In the genomic region with DNA sequence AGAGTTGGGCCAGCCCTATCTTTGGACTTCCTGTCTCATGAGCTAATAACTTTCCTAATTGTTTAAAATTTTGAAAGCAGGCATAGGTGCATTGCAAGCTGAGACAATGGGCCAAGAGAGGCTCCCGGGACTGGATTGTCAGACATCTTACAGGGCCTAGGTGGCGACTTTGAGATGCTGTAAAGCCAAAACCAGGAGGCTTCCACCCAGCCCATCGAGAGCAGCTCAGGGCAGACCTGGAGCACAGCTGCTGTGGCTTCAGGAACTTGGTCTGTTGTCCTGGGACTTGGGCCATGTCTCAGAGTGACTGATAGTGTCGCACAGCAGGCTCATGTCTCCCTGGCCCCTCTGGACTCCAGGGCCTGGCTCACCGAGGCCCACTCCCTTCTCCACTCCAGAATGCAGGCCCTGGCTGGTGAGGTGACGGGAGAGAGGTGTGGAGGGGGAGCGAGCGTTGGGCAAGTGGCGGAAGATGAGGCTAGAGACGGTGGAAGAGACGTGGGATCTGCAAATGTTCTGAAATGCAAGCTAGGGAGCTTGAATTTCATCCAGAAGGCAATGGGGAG, we compare ENCODE assay signal across 1 cellular context.
TF ChIP-seq lines count a peak whose summit lies in the region.

No MANE protein-coding gene starts in this region.

TF ChIP-seq in GM12878, 131 proteins besides CTCF, POLR2A, EP300 and RAD21 (continued from another document):
- TF ChIP-seq NFXL1 (IDR thresholded peaks at IDR 0.05; ENCODE audit: borderline replicate concordance) = no peak
- no peak for TF ChIP-seq IKZF1 (conservative IDR thresholded peaks at IDR 0.05)
- TF ChIP-seq CEBPB (IDR thresholded peaks at IDR 0.05; ENCODE audit: borderline replicate concordance in 1 of 2, low read depth in 2 of 2, low read length in 2 of 2) = no peak
- no peak for TF ChIP-seq SMAD1 (IDR thresholded peaks at IDR 0.05; ENCODE audit: low read depth, partially characterized antibody)
- TF ChIP-seq, protein P1, sequence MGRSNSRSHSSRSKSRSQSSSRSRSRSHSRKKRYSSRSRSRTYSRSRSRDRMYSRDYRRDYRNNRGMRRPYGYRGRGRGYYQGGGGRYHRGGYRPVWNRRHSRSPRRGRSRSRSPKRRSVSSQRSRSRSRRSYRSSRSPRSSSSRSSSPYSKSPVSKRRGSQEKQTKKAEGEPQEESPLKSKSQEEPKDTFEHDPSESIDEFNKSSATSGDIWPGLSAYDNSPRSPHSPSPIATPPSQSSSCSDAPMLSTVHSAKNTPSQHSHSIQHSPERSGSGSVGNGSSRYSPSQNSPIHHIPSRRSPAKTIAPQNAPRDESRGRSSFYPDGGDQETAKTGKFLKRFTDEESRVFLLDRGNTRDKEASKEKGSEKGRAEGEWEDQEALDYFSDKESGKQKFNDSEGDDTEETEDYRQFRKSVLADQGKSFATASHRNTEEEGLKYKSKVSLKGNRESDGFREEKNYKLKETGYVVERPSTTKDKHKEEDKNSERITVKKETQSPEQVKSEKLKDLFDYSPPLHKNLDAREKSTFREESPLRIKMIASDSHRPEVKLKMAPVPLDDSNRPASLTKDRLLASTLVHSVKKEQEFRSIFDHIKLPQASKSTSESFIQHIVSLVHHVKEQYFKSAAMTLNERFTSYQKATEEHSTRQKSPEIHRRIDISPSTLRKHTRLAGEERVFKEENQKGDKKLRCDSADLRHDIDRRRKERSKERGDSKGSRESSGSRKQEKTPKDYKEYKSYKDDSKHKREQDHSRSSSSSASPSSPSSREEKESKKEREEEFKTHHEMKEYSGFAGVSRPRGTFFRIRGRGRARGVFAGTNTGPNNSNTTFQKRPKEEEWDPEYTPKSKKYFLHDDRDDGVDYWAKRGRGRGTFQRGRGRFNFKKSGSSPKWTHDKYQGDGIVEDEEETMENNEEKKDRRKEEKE (IDR thresholded peaks at IDR 0.05) = no peak
- no peak for TF ChIP-seq SMARCA5 (IDR thresholded peaks at IDR 0.05)
